In genomic region chr1:44803062-44803311, GRCh38 we compare ENCODE assay signal across 1 cellular context.
A peak's percentile ranks its signal among the peaks of the same experiment; 100 is the strongest.
TF ChIP-seq lines count a peak whose summit lies in the region.

No MANE protein-coding gene starts in this region.

TF ChIP-seq in K562, 482 proteins besides CTCF, POLR2A, EP300 and RAD21:
- TF ChIP-seq ZFP1 (CRISPR knock-in tag; IDR thresholded peaks at IDR 0.05), result no peak
- no peak for TF ChIP-seq RBM14 (IDR thresholded peaks at IDR 0.05; ENCODE audit: borderline replicate concordance, insufficient read depth, low read depth, low read length)
- 0 out of 2 replicates have a peak, but pooled peaks have one; percentile 0 for TF ChIP-seq USF1 (CRISPR knock-in tag; IDR thresholded peaks at IDR 0.05)
- TF ChIP-seq TAF7 (tag; IDR thresholded peaks at IDR 0.05), result no peak
- 0 out of 2 replicates have a peak, but pooled peaks have one; percentile 0 for TF ChIP-seq RBFOX2 (IDR thresholded peaks at IDR 0.05; ENCODE audit: low read depth, low read length)
